Comparison of ENCODE assay signal across 12 cellular contexts in genomic region chr5:140591747-140592372, GRCh38. TPM values are rescaled to one million over a fixed set of nuclear protein-coding genes. Genes with fewer than 3 reads are reported as not detected.
DNase-seq lines count a peak whose midpoint lies in the region; ATAC-seq and TF ChIP-seq lines count a peak whose summit lies in the region.
"Had no signal": no experiment of that assay in that cellular context is flagged by ENCODE, and none has a peak within 500 bp of the region (broad histone marks: within the 10 kb centered on the region; RNA-seq: fewer than 3 reads in every experiment).

No MANE protein-coding gene starts in this region.

- peak; percentile 40 for ATAC-seq in stimulated activated memory B cell treated with anti-CD40 and anti-IgM and Interleukin-4, amounts not matched to agents 10 μg/mL and 1 μg/mL and 100 μg/mL, for 72 hours
- ATAC-seq in HG03159 (IDR thresholded peaks at IDR 0.05; ENCODE audit: unreplicated experiment): no peak
- ATAC-seq in activated CD8-positive, alpha-beta memory T cell treated with anti-CD3 and anti-CD28 coated beads, Interleukin-2, amount 10 ng/mL, durations not matched to agents 7 days and 5 days: no peak

- no peak for TF ChIP-seq CTCF in coronary artery (IDR thresholded peaks at IDR 0.05)

- peak overlapping the region; percentile 33 for H3K4me3 ChIP-seq in coronary artery
- H3K4me3 ChIP-seq: SJCRH30, testis had no signal

- DNase-seq in DMS53 (lab: John Stamatoyannopoulos, UW) (peak; percentile 23), DMS53 treated with DMSO at 0.1 percent for 48 hours (lab: John Stamatoyannopoulos, UW; ENCODE audit: unreplicated experiment) (no peak), coronary artery (ENCODE audit: low spot score) (no peak)
- no peak for DNase-seq in activated CD8-positive, alpha-beta memory T cell treated with anti-CD3 and anti-CD28 coated beads, Interleukin-2, amount 10 ng/mL, durations not matched to agents 7 days and 5 days
- DNase-seq: activated CD4-positive, alpha-beta T cell treated with anti-CD3 and anti-CD28 coated beads, Interleukin-2, amount 50 U/mL, for 4 hours; heart left ventricle; NCI-H1694 treated with DMSO at 0.1 percent for 48 hours; SJCRH30; testis had no signal

- H3K36me3 Mint-ChIP-seq in stimulated activated memory B cell treated with anti-CD40 and anti-IgM and Interleukin-4, amounts not matched to agents 10 μg/mL and 1 μg/mL and 100 μg/mL, for 72 hours: no peaks in the 10 kb centered on the region
- H3K36me3 Mint-ChIP-seq in activated CD8-positive, alpha-beta memory T cell treated with anti-CD3 and anti-CD28 coated beads, Interleukin-2, amount 10 ng/mL, durations not matched to agents 7 days and 5 days: no peaks in the 10 kb centered on the region

- H3K9me3 Mint-ChIP-seq in stimulated activated memory B cell treated with anti-CD40 and anti-IgM and Interleukin-4, amounts not matched to agents 10 μg/mL and 1 μg/mL and 100 μg/mL, for 72 hours: no peaks in the 10 kb centered on the region
- H3K9me3 Mint-ChIP-seq in activated CD8-positive, alpha-beta memory T cell treated with anti-CD3 and anti-CD28 coated beads, Interleukin-2, amount 10 ng/mL, durations not matched to agents 7 days and 5 days (ENCODE audit: low read depth): no peaks in the 10 kb centered on the region

- H3K27me3 Mint-ChIP-seq in stimulated activated memory B cell treated with anti-CD40 and anti-IgM and Interleukin-4, amounts not matched to agents 10 μg/mL and 1 μg/mL and 100 μg/mL, for 72 hours: peaks cover 17% of the 10 kb centered on the region
- H3K27me3 Mint-ChIP-seq in activated CD8-positive, alpha-beta memory T cell treated with anti-CD3 and anti-CD28 coated beads, Interleukin-2, amount 10 ng/mL, durations not matched to agents 7 days and 5 days: peaks cover 5% of the 10 kb centered on the region

- CTCF ChIA-PET in activated CD8-positive, alpha-beta memory T cell treated with anti-CD3 and anti-CD28 coated beads, Interleukin-2, amount 10 ng/mL, durations not matched to agents 7 days and 5 days (lab: Charles Lee): no interaction called here

- no peak overlapping the region for H3K27ac Mint-ChIP-seq in stimulated activated memory B cell treated with anti-CD40 and anti-IgM and Interleukin-4, amounts not matched to agents 10 μg/mL and 1 μg/mL and 100 μg/mL, for 72 hours
- H3K27ac Mint-ChIP-seq in activated CD8-positive, alpha-beta memory T cell treated with anti-CD3 and anti-CD28 coated beads, Interleukin-2, amount 10 ng/mL, durations not matched to agents 7 days and 5 days: no peak overlapping the region

- peak overlapping the region in 1 of 2 donors; percentile 72 for H3K27ac ChIP-seq in coronary artery
- H3K27ac ChIP-seq: 22Rv1, SJCRH30, testis had no signal

- H3K4me1 Mint-ChIP-seq in stimulated activated memory B cell treated with anti-CD40 and anti-IgM and Interleukin-4, amounts not matched to agents 10 μg/mL and 1 μg/mL and 100 μg/mL, for 72 hours: no peaks in the 10 kb centered on the region
- H3K4me1 Mint-ChIP-seq in activated CD8-positive, alpha-beta memory T cell treated with anti-CD3 and anti-CD28 coated beads, Interleukin-2, amount 10 ng/mL, durations not matched to agents 7 days and 5 days: no peaks in the 10 kb centered on the region

- H3K4me3 Mint-ChIP-seq in stimulated activated memory B cell treated with anti-CD40 and anti-IgM and Interleukin-4, amounts not matched to agents 10 μg/mL and 1 μg/mL and 100 μg/mL, for 72 hours: no peak overlapping the region
- no peak overlapping the region for H3K4me3 Mint-ChIP-seq in activated CD8-positive, alpha-beta memory T cell treated with anti-CD3 and anti-CD28 coated beads, Interleukin-2, amount 10 ng/mL, durations not matched to agents 7 days and 5 days

RNA-seq across cellular contexts. Expression of gene SLC35A4, which starts 27.2 kb away (rescaled TPM):
- total RNA-seq in activated CD8-positive, alpha-beta memory T cell treated with anti-CD3 and anti-CD28 coated beads, Interleukin-2, amount 10 ng/mL, durations not matched to agents 7 days and 5 days: 100 to 1,000 TPM; 100 to 101 TPM

RNA-seq across cellular contexts. Expression of gene APBB3, which starts 27.5 kb away (rescaled TPM):
- 10 to 100 TPM; 20.0 to 24.8 TPM for total RNA-seq in activated CD8-positive, alpha-beta memory T cell treated with anti-CD3 and anti-CD28 coated beads, Interleukin-2, amount 10 ng/mL, durations not matched to agents 7 days and 5 days

RNA-seq across cellular contexts. Expression of gene SRA1, which starts 34.6 kb away (rescaled TPM):
- total RNA-seq in activated CD8-positive, alpha-beta memory T cell treated with anti-CD3 and anti-CD28 coated beads, Interleukin-2, amount 10 ng/mL, durations not matched to agents 7 days and 5 days: 10 to 100 TPM; 37.9 to 47.3 TPM

RNA-seq across cellular contexts. Expression of gene CD14, which starts 41.1 kb away (rescaled TPM):
- total RNA-seq in activated CD8-positive, alpha-beta memory T cell treated with anti-CD3 and anti-CD28 coated beads, Interleukin-2, amount 10 ng/mL, durations not matched to agents 7 days and 5 days: under 1 TPM; 0.38 to 0.56 TPM

RNA-seq across cellular contexts. Expression of gene EIF4EBP3, which starts 44.4 kb away (rescaled TPM):
- total RNA-seq in activated CD8-positive, alpha-beta memory T cell treated with anti-CD3 and anti-CD28 coated beads, Interleukin-2, amount 10 ng/mL, durations not matched to agents 7 days and 5 days: 1 to 10 TPM; 7.4 to 9.0 TPM
